In the genomic region with DNA sequence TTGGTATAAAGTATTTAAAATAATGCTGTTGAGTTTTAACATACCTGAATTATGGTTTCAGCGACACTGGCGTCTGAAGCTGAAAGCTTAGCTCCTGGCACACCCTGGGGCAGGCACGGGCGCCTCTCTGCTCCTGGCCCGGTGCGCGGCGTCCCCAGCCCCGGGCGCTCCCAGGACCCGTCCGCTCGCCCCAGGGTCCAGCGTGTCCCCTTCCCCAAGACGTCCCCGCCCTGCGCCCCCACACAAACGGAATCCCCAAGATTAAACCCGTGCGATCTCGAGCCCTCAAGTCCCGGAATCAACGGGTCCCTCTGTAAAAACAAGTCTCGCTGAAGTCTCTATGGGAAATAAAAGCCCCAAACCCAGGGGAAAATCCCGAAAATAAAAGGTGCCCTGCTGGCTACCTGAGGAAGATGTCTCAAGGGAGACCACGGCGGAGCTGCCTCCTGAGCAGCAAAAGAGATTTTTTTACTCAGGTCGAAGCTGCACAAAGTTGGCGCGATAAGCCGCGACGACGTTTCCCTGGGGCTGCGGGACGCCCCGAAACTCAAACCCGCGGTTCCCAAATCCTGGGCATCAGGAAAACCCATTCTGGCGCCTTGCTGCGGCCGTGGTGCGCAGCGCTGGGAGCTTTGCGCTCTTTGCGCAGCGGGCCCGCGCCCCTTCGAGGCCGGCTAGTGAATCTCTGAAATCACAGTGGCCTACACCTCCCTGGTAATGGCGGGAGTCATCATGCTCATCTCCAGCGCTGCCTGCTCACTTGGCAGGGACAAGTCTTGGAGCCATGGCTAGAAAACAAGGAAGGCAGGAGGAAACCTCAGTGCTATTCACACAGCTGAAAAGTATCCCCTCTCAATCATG, we compare ENCODE assay signal across 9 cellular contexts. TPM values are rescaled to one million over a fixed set of nuclear protein-coding genes. Genes with fewer than 3 reads are reported as not detected.
A peak's percentile ranks its signal among the peaks of the same experiment; 100 is the strongest.
DNase-seq lines count a peak whose midpoint lies in the region; ATAC-seq and TF ChIP-seq lines count a peak whose summit lies in the region.
"Had no signal": no experiment of that assay in that cellular context is flagged by ENCODE, and none has a peak within 500 bp of the region (broad histone marks: within the 10 kb centered on the region; RNA-seq: fewer than 3 reads in every experiment).

No MANE protein-coding gene starts in this region.

- peak overlapping the region; percentile 73 to 89 for H3K4me3 Mint-ChIP-seq in H9
- H3K4me3 Mint-ChIP-seq in memory B cell, result peak overlapping the region; percentile 39

- H3K23ac ChIP-seq in H9 (ENCODE audit: insufficient read length, low read depth, low read length), result no peak overlapping the region

- H3T11ph ChIP-seq in H9 (ENCODE audit: low read length), result no peak overlapping the region

- WGBS in H9 (ENCODE audit: extremely low coverage, insufficient read length, low lambda C conversion rate), result no CpG with 5 or more reads among the region's 53 CpGs

- H3K36me3 ChIP-seq in ES-I3 (ENCODE audit: insufficient read depth, low read length) (no peaks in the 10 kb centered on the region), ascending aorta (no peaks in the 10 kb centered on the region), tibial artery (no peaks in the 10 kb centered on the region)

- no peak overlapping the region for H2AFZ ChIP-seq in H9 (ENCODE audit: low read length)

- H3K9me3 ChIP-seq in ES-I3 (ENCODE audit: control insufficient read depth, insufficient read depth, low read length) (no peaks in the 10 kb centered on the region), H9 (ENCODE audit: control insufficient read depth, low read depth, low read length) (no peaks in the 10 kb centered on the region), ascending aorta (no peaks in the 10 kb centered on the region), tibial artery (no peaks in the 10 kb centered on the region)

- H2BK120ac ChIP-seq in H9 (ENCODE audit: low read depth, low read length, poor library complexity, severe bottlenecking), result no peak overlapping the region

- peak overlapping the region; percentile 65 for H3K9ac ChIP-seq in ES-I3 (ENCODE audit: low read depth, low read length)
- H3K9ac ChIP-seq in H9 (ENCODE audit: extremely low read depth, insufficient read length, low read length), result no peak overlapping the region

- no peak overlapping the region for H2BK5ac ChIP-seq in H9 (ENCODE audit: insufficient read length, low read length)

- ATAC-seq in memory B cell (ENCODE audit: low read depth), result peak; percentile 35

- H3K27ac ChIP-seq in H9 (ENCODE audit: insufficient read length, low read depth, low read length), result no peak overlapping the region
- no peak overlapping the region for H3K27ac ChIP-seq in ascending aorta
- no peak overlapping the region for H3K27ac ChIP-seq in tibial artery
- H3K27ac ChIP-seq: epithelial cell of prostate had no signal

- H3K56ac ChIP-seq in H9 (ENCODE audit: insufficient read length, low read depth, low read length), result no peak overlapping the region

- TF ChIP-seq CTCF in H9 (conservative IDR thresholded peaks at IDR 0.05), result peak; percentile 36; the same call in 2 of the 3 replicates
- TF ChIP-seq CTCF in ascending aorta (IDR thresholded peaks at IDR 0.05), result no peak
- no peak for TF ChIP-seq CTCF in tibial artery (IDR thresholded peaks at IDR 0.05)

- H4K20me1 ChIP-seq in H9 (ENCODE audit: control insufficient read depth, insufficient read depth, insufficient read length), result no peaks in the 10 kb centered on the region

- 0 out of 2 replicates have a peak, but pooled peaks cover 3% of the 10 kb centered on the region for H3K4me1 ChIP-seq in ES-I3 (ENCODE audit: insufficient read depth, low read length)
- no peaks in the 10 kb centered on the region for H3K4me1 ChIP-seq in H9 (ENCODE audit: insufficient read depth, low read length)
- peaks cover 0 to 8% of the 10 kb centered on the region in 2 donors for H3K4me1 ChIP-seq in ascending aorta
- peaks cover 0 to 22% (median 5%) of the 10 kb centered on the region in 4 donors for H3K4me1 ChIP-seq in tibial artery

- no peak overlapping the region for H4K91ac ChIP-seq in H9 (ENCODE audit: insufficient read length, low read depth, low read length)

- no peak overlapping the region for H4K8ac ChIP-seq in H9 (replicated peaks; ENCODE audit: insufficient read length, low read depth, low read length)

- H3K4ac ChIP-seq in H9 (ENCODE audit: low read depth, low read length), result no peak overlapping the region

- DNase-seq in H9, result peak; percentile 77
- DNase-seq in ascending aorta (ENCODE audit: low spot score in 2 of 2), result no peak
- no peak for DNase-seq in memory B cell (ENCODE audit: low spot score in 2 of 2)
- DNase-seq in tibial artery, result no peak
- DNase-seq in RPMI8226, result no peak
- DNase-seq in NOMO-1 treated with DMSO at 0.1 percent for 48 hours (lab: John Stamatoyannopoulos, UW; ENCODE audit: unreplicated experiment), result no peak
- DNase-seq in NCI-H1048 (lab: John Stamatoyannopoulos, UW), result no peak

- H3K23me2 ChIP-seq in H9 (ENCODE audit: insufficient read length, low read depth, low read length, poor library complexity, severe bottlenecking), result no peaks in the 10 kb centered on the region

- peaks cover 71% of the 10 kb centered on the region for H3K27me3 Mint-ChIP-seq in H9 (ENCODE audit: low read depth)
- peaks cover 16% of the 10 kb centered on the region for H3K27me3 Mint-ChIP-seq in memory B cell

- peak overlapping the region; percentile 51 for H3K4me2 ChIP-seq in H9 (ENCODE audit: insufficient read depth, insufficient read length, low read length)

- H3K18ac ChIP-seq in H9 (ENCODE audit: insufficient read length, low read depth, low read length), result no peak overlapping the region

- no peak overlapping the region for H3K27ac Mint-ChIP-seq in H9
- H3K27ac Mint-ChIP-seq in memory B cell, result no peak overlapping the region

- no peak overlapping the region for H2BK12ac ChIP-seq in H9 (ENCODE audit: insufficient read length, low read depth, low read length)

- no peak overlapping the region for H2BK20ac ChIP-seq in H9 (ENCODE audit: low read depth, low read length, poor library complexity, severe bottlenecking)

- no peak overlapping the region for H4K5ac ChIP-seq in H9 (ENCODE audit: insufficient read length, low read depth, low read length)

- intact Hi-C loops in ascending aorta (cut with DNase I), result loop anchor here (10.0 kb wide), 1 partner anchor 592 kb away; the partner anchor contains the start of genes CDKN2A and CDKN2B-AS1
- intact Hi-C loops in tibial artery (cut with DNase I; ENCODE audit: low total_unique reads), result no loop called here

- H3K14ac ChIP-seq in H9 (ENCODE audit: insufficient read depth, low read length), result no peak overlapping the region

- H3K79me2 ChIP-seq in H9 (ENCODE audit: insufficient read depth, low read length), result no peaks in the 10 kb centered on the region

- H3K4me3 ChIP-seq in ascending aorta (peak overlapping the region; percentile 39), tibial artery (peak overlapping the region; percentile 6 to 13)

- H3K9me3 Mint-ChIP-seq in H9 (no peaks in the 10 kb centered on the region), memory B cell (peaks cover 2% of the 10 kb centered on the region)

- H3K27me3 ChIP-seq in H9 (ENCODE audit: insufficient read depth, low read length) (peaks cover 6% of the 10 kb centered on the region; the same call in 1 of the 2 replicates), ascending aorta (no peaks in the 10 kb centered on the region), tibial artery (peaks cover 7 to 35% of the 10 kb centered on the region in 2 donors)

- no peak overlapping the region for H2BK15ac ChIP-seq in H9 (ENCODE audit: low read depth, low read length)

- H3K36me3 Mint-ChIP-seq in H9 (ENCODE audit: insufficient read depth in 1 of 3, low read depth in 3 of 3), result no peaks in the 10 kb centered on the region
- H3K36me3 Mint-ChIP-seq in memory B cell, result no peaks in the 10 kb centered on the region

- no peak overlapping the region for H2AK5ac ChIP-seq in H9 (ENCODE audit: insufficient read length, low read length)

- H3K79me1 ChIP-seq in H9 (ENCODE audit: insufficient read depth, low read depth, low read length, poor library complexity, severe bottlenecking), result no peaks in the 10 kb centered on the region

- peaks cover 5 to 6% of the 10 kb centered on the region in 2 experiments for H3K4me1 Mint-ChIP-seq in H9
- peaks cover 3% of the 10 kb centered on the region for H3K4me1 Mint-ChIP-seq in memory B cell

RNA-seq across cellular contexts. Expression of gene IFNA8, which starts 6.3 kb away (rescaled TPM):
- not detected in 2 replicates for total RNA-seq in H9 (2021)
- total RNA-seq in ascending aorta, result not detected

RNA-seq across cellular contexts. Expression of gene IFNA2, which starts 17.4 kb away (rescaled TPM):
- not detected in 2 replicates for total RNA-seq in H9 (2021)
- not detected for total RNA-seq in ascending aorta

RNA-seq across cellular contexts. Expression of gene IFNA13, which starts 34.8 kb away (rescaled TPM):
- total RNA-seq in H9 (2021), result not detected in 2 replicates
- total RNA-seq in ascending aorta, result not detected

RNA-seq across cellular contexts. Expression of gene IFNA1, which starts 37.6 kb away (rescaled TPM):
- total RNA-seq in H9 (2021) (not detected in 2 replicates), ascending aorta (not detected)

RNA-seq across cellular contexts. Expression of gene IFNA6, which starts 51.9 kb away (rescaled TPM):
- not detected in 2 replicates for total RNA-seq in H9 (2021)
- total RNA-seq in ascending aorta, result not detected
